23 cellular contexts compared by ENCODE assay signal in genomic region chr16:23506606-23506994, GRCh38. TPM values are rescaled to one million over a fixed set of nuclear protein-coding genes. Genes with fewer than 3 reads are reported as not detected.
DNase-seq lines count a peak whose midpoint lies in the region; ATAC-seq, FAIRE-seq and TF ChIP-seq lines count a peak whose summit lies in the region.
"Had no signal": no experiment of that assay in that cellular context is flagged by ENCODE, and none has a peak within 500 bp of the region (broad histone marks: within the 10 kb centered on the region; RNA-seq: fewer than 3 reads in every experiment).

No MANE protein-coding gene starts in this region.

- RAD21 ChIA-PET in GM12878 (lab: Charles Lee; ENCODE audit: unreplicated experiment), result interaction anchor here (0.6 to 4.3 kb wide), 8 partner anchors 12 to 182 kb away, joined by 3 to 48 read pairs (median 4); no protein-coding TSS in a partner anchor

- CTCF ChIA-PET in CD8-positive, alpha-beta memory T cell (lab: Charles Lee), result interaction anchor here (0.8 to 1.9 kb wide), 7 partner anchors 8 to 72 kb away, joined by 3 to 7 read pairs (median 4); partner anchors contain the start of gene COG7
- CTCF ChIA-PET in GM12878 (lab: Yijun Ruan, JAX), result interaction anchor here (0.6 to 5.1 kb wide), 13 partner anchors 12 to 359 kb away, joined by 3 to 50 read pairs (median 5); partner anchors contain the start of genes COG7, EARS2 and UBFD1

- TF ChIP-seq CTCF in GM12878 (IDR thresholded peaks at IDR 0.05 in 2 of 3, conservative IDR thresholded peaks at IDR 0.05 in 1 of 3; ENCODE audit: control insufficient read depth in 2 of 3, extremely low read depth in 1 of 3, insufficient read depth in 1 of 3, low read depth in 3 of 3, low read length in 3 of 3) (no peak), neural progenitor cell (IDR thresholded peaks at IDR 0.05) (no peak), upper lobe of left lung (IDR thresholded peaks at IDR 0.05) (no peak)

- intact Hi-C loops in GM12878 (cut with micrococcal nuclease; ENCODE audit: unreplicated experiment), result loop anchor here (5.0 kb wide), 3 partner anchors 54 to 214 kb away; partner anchors contain the start of genes COG7 and NDUFAB1

- TF ChIP-seq POLR2A in GM12878 (IDR thresholded peaks at IDR 0.05; ENCODE audit: low read depth, low read length) (no peak), upper lobe of left lung (IDR thresholded peaks at IDR 0.05) (no peak)

- peak overlapping the region; percentile 35 to 97 (median 84) for H3K27ac Mint-ChIP-seq in CD8-positive, alpha-beta memory T cell
- H3K27ac Mint-ChIP-seq in IgD-negative memory B cell, result peak overlapping the region; percentile 84 to 92 (median 92)
- H3K27ac Mint-ChIP-seq in neural progenitor cell, result peak overlapping the region; percentile 36

- no peaks in the 10 kb centered on the region for H3K36me3 ChIP-seq in CD8-positive, alpha-beta memory T cell (ENCODE audit: insufficient read depth, low read length)
- H3K36me3 ChIP-seq in GM12878 (ENCODE audit: control insufficient read depth in 2 of 2, insufficient read depth in 2 of 2, low read length in 1 of 2) (peaks cover 0 to 4% of the 10 kb centered on the region in 2 experiments; a peak in 3 of 4 replicates), neural progenitor cell (no peaks in the 10 kb centered on the region), upper lobe of left lung (no peaks in the 10 kb centered on the region)

- peaks cover 70 to 84% (median 80%) of the 10 kb centered on the region in 3 donors for H3K4me1 Mint-ChIP-seq in CD8-positive, alpha-beta memory T cell
- peaks cover 50 to 59% (median 58%) of the 10 kb centered on the region in 3 donors for H3K4me1 Mint-ChIP-seq in IgD-negative memory B cell
- H3K4me1 Mint-ChIP-seq in neural progenitor cell, result peaks cover 65% of the 10 kb centered on the region

- peaks cover 56% of the 10 kb centered on the region for H3K4me1 ChIP-seq in CD8-positive, alpha-beta memory T cell (ENCODE audit: insufficient read depth, low read length)
- H3K4me1 ChIP-seq in GM12878 (ENCODE audit: control insufficient read depth, insufficient read depth, low read length), result peaks cover 36% of the 10 kb centered on the region
- peaks cover 59% of the 10 kb centered on the region for H3K4me1 ChIP-seq in neural progenitor cell
- H3K4me1 ChIP-seq in upper lobe of left lung, result peaks cover 56 to 84% (median 62%) of the 10 kb centered on the region in 4 donors

- no peak for TF ChIP-seq RAD21 in GM12878 (IDR thresholded peaks at IDR 0.05; ENCODE audit: insufficient read depth, low read depth, low read length)

- DNase-seq in CD8-positive, alpha-beta memory T cell, result no peak
- no peak for DNase-seq in GM12878 (ENCODE audit: low read depth, low spot score)
- no peak for DNase-seq in neural progenitor cell (ENCODE audit: low spot score)
- DNase-seq in upper lobe of left lung, result no peak
- DNase-seq in H4 (ENCODE audit: low spot score), result no peak
- DNase-seq: activated CD4-positive, alpha-beta T cell treated with anti-CD3 and anti-CD28 coated beads, Interleukin-2, amount 50 U/mL, for 4 hours; activated T-cell treated with anti-CD3 and anti-CD28 coated beads, Interleukin-2, amount 50 U/mL, for 1 hour; Calu3; dorsolateral prefrontal cortex; glutamatergic neuron; GOT3; KG1; NCI-H1105; NCI-H2171; right cardiac atrium had no signal

- no TSS peak for BruUV-seq in GM12878 (replicated peaks; lab: Mats Ljungman, UMichigan)

- TF ChIP-seq EP300 in GM12878 (IDR thresholded peaks at IDR 0.05; ENCODE audit: borderline replicate concordance in 1 of 2, control insufficient read depth in 1 of 2, low read depth in 2 of 2, low read length in 2 of 2) (no peak), upper lobe of left lung (IDR thresholded peaks at IDR 0.05) (no peak)

- H3F3A ChIP-seq in neural progenitor cell (ENCODE audit: low read depth), result peaks cover 40% of the 10 kb centered on the region

- peaks cover 0 to 3% of the 10 kb centered on the region in 2 donors for H3K27me3 Mint-ChIP-seq in CD8-positive, alpha-beta memory T cell
- H3K27me3 Mint-ChIP-seq in IgD-negative memory B cell (no peaks in the 10 kb centered on the region), neural progenitor cell (ENCODE audit: insufficient read depth, low read depth) (no peaks in the 10 kb centered on the region)

- H2AFZ ChIP-seq in GM12878 (ENCODE audit: control insufficient read depth, low read depth, low read length) (no peak overlapping the region), neural progenitor cell (replicated peaks) (no peak overlapping the region)

- H3K4me3 ChIP-seq in CD8-positive, alpha-beta memory T cell (ENCODE audit: low read length), result no peak overlapping the region
- H3K4me3 ChIP-seq in GM12878, result peak overlapping the region; percentile 68
- peak overlapping the region; percentile 29 for H3K4me3 ChIP-seq in neural progenitor cell
- no peak overlapping the region for H3K4me3 ChIP-seq in upper lobe of left lung
- H3K4me3 ChIP-seq: esophagus muscularis mucosa, lung had no signal

- H3K79me2 ChIP-seq in GM12878 (ENCODE audit: control insufficient read depth, insufficient read depth, low read length) (peaks cover 89% of the 10 kb centered on the region), neural progenitor cell (ENCODE audit: low read depth) (peaks cover 87% of the 10 kb centered on the region)

- H3K27ac ChIP-seq in CD8-positive, alpha-beta memory T cell (ENCODE audit: low read depth, low read length), result no peak overlapping the region
- H3K27ac ChIP-seq in GM12878 (ENCODE audit: control insufficient read depth, insufficient read depth) (peak overlapping the region; percentile 86), neural progenitor cell (no peak overlapping the region), upper lobe of left lung (no peak overlapping the region)
- H3K27ac ChIP-seq: esophagus muscularis mucosa had no signal

- H3K9ac ChIP-seq in GM12878 (ENCODE audit: control insufficient read depth, insufficient read depth, low read length) (peak overlapping the region; percentile 1; the same call in 1 of the 2 replicates), neural progenitor cell (no peak overlapping the region)

- no peaks in the 10 kb centered on the region for H3K9me3 Mint-ChIP-seq in CD8-positive, alpha-beta memory T cell
- H3K9me3 Mint-ChIP-seq in IgD-negative memory B cell, result peaks cover 0 to 2% (median 0%) of the 10 kb centered on the region in 3 donors
- no peaks in the 10 kb centered on the region for H3K9me3 Mint-ChIP-seq in neural progenitor cell

- SMC1A ChIA-PET in GM12878 (lab: Charles Lee; ENCODE audit: uncharacterized antibody, unreplicated experiment), result interaction anchor here (0.8 to 7.9 kb wide), 13 partner anchors 14 to 90 kb away, joined by 3 to 61 read pairs (median 4); partner anchors contain the start of genes EARS2, NDUFAB1 and UBFD1

- H3K4me2 ChIP-seq in GM12878 (ENCODE audit: control insufficient read depth, insufficient read depth) (peak overlapping the region; percentile 98), neural progenitor cell (peak overlapping the region; percentile 69)

- no peaks in the 10 kb centered on the region for H3K9me3 ChIP-seq in CD8-positive, alpha-beta memory T cell (ENCODE audit: low read length)
- H3K9me3 ChIP-seq in GM12878 (replicated peaks; ENCODE audit: control insufficient read depth, insufficient read depth, low read length) (no peaks in the 10 kb centered on the region), neural progenitor cell (ENCODE audit: low read depth) (no peaks in the 10 kb centered on the region), upper lobe of left lung (no peaks in the 10 kb centered on the region)
- H3K9me3 ChIP-seq: esophagus muscularis mucosa had no signal

- 2% methylated on average over 8 of the region's 8 CpGs for WGBS in GM12878 (ENCODE audit: insufficient coverage, insufficient replicate concordance, low lambda C conversion rate, missing lambda C conversion rate)
- 91 to 96% methylated on average over 8 of the region's 8 CpGs for WGBS in upper lobe of left lung, 2 donors

- peaks cover 28% of the 10 kb centered on the region for H4K20me1 ChIP-seq in GM12878 (ENCODE audit: control insufficient read depth, insufficient read depth)
- peaks cover 81% of the 10 kb centered on the region for H4K20me1 ChIP-seq in neural progenitor cell (ENCODE audit: low read depth)

- POLR2A ChIA-PET in CD8-positive, alpha-beta memory T cell (lab: Charles Lee), result interaction anchor here (1.0 kb wide), 1 partner anchor 9 kb away, joined by 4 read pairs; no protein-coding TSS in a partner anchor
- POLR2A ChIA-PET in GM12878 (lab: Charles Lee), result interaction anchor here (0.9 to 1.7 kb wide), 3 partner anchors 9 to 172 kb away, joined by 3 to 6 read pairs (median 5); no protein-coding TSS in a partner anchor

- H3K27me3 ChIP-seq in CD8-positive, alpha-beta memory T cell (ENCODE audit: insufficient read depth, low read length, poor library complexity, severe bottlenecking), result no peaks in the 10 kb centered on the region
- H3K27me3 ChIP-seq in GM12878 (replicated peaks in 1 of 2; ENCODE audit: control insufficient read depth in 2 of 2, insufficient read depth in 2 of 2, low read length in 1 of 2), result no peaks in the 10 kb centered on the region
- no peaks in the 10 kb centered on the region for H3K27me3 ChIP-seq in neural progenitor cell
- H3K27me3 ChIP-seq in upper lobe of left lung, result no peaks in the 10 kb centered on the region
- H3K27me3 ChIP-seq: dorsolateral prefrontal cortex, esophagus muscularis mucosa had no signal

- peak overlapping the region in 3 of 7 donors; percentile 4 to 79 (median 70) for H3K4me3 Mint-ChIP-seq in CD8-positive, alpha-beta memory T cell
- H3K4me3 Mint-ChIP-seq in IgD-negative memory B cell (peak overlapping the region; percentile 92 to 98 (median 94)), neural progenitor cell (no peak overlapping the region)

- peaks cover 0 to 43% (median 3%) of the 10 kb centered on the region in 3 donors for H3K36me3 Mint-ChIP-seq in CD8-positive, alpha-beta memory T cell
- no peaks in the 10 kb centered on the region for H3K36me3 Mint-ChIP-seq in IgD-negative memory B cell
- H3K36me3 Mint-ChIP-seq in neural progenitor cell, result peaks cover 14% of the 10 kb centered on the region

- in situ Hi-C loops in GM12878 (cut with MboI), result loop anchor here (10.0 kb wide), 1 partner anchor 338 kb away; no protein-coding TSS in a partner anchor

- FAIRE-seq in GM12878 (lab: Jason Lieb, UNC), result no peak
- FAIRE-seq: RCC 7860, TTC549 had no signal

- ATAC-seq in GM12878, result no peak
- ATAC-seq in GM21529 (IDR thresholded peaks at IDR 0.05; ENCODE audit: unreplicated experiment), result no peak
- no peak for ATAC-seq in upper lobe of left lung (ENCODE audit: low FRiP score in 2 of 2)
- ATAC-seq: activated naive CD4-positive, alpha-beta T cell treated with anti-CD3 and anti-CD28 coated beads, Interleukin-2, amount 50 U/mL, for 72 hours; right cardiac atrium; SK-N-SH treated with all-trans-retinoic acid at 6 μM for 48 hours had no signal

RNA-seq across cellular contexts. Expression of gene GGA2, which starts 3.7 kb away (rescaled TPM):
- total RNA-seq in CD8-positive, alpha-beta memory T cell, result 10 to 100 TPM; 63.5 to 70.1 TPM
- 52.3 TPM for polyA plus RNA-seq in CD8-positive, alpha-beta memory T cell
- polyA plus RNA-seq in IgD-negative memory B cell (219 TPM), GM12878 (2011; rRNA removed) (105 and 145 TPM in 2 replicates), GM12878 (2014; fragmentation: Illumina TruSeq; extraction: Trizol) (153 and 192 TPM in 2 replicates), GM12878 (2014; fragmentation: Nextera tagmentation; extraction: Ambion mirVana) (10 to 100 TPM; 14.1 to 21.5 TPM), GM12878 (2014; rRNA removed) (75.1 and 77.2 TPM in 2 replicates), GM12878 (2016; fragmentation: Nextera tagmentation; extraction: Ambion mirVana) (10 to 100 TPM; 96.0 to 97.1 TPM)
- 287 and 319 TPM in 2 replicates for total RNA-seq in GM12878 (2013; cell fraction: nucleolus; rRNA removed)
- total RNA-seq in GM12878 (2014; rRNA removed) (57.9 and 62.0 TPM in 2 replicates), GM12878 (2014; rRNA removed; fragmentation: Illumina TruSeq; extraction: Trizol) (56.8 and 56.9 TPM in 2 replicates), GM12878 (2021) (106 and 113 TPM in 2 replicates), neural progenitor cell (ENCODE audit: low replicate concordance) (139 and 180 TPM in 2 replicates), upper lobe of left lung (100 to 1,000 TPM in 5 of 6 donors, 10 to 100 TPM in 1; 84.4 to 197 (median 164) TPM)
- 42.8 TPM for polyA plus RNA-seq in GM12878 (2011; ENCODE audit: low read depth)
- polyA plus RNA-seq in GM12878 (2011; cell fraction: cytosol; rRNA removed), result 58.9 and 72.5 TPM in 2 replicates
- 191 and 225 TPM in 2 replicates for polyA plus RNA-seq in GM12878 (2011; cell fraction: nucleus; rRNA removed)
- polyA plus RNA-seq in GM12878 (2012), result 65.6 and 83.8 TPM in 2 replicates
- polyA minus RNA-seq in GM12878 (2011; rRNA and poly(A)+ RNA removed), result 84.8 and 103 TPM in 2 replicates
- 32.7 and 35.3 TPM in 2 replicates for polyA minus RNA-seq in GM12878 (2011; cell fraction: cytosol; rRNA and poly(A)+ RNA removed)
- polyA minus RNA-seq in GM12878 (2011; cell fraction: nucleus; rRNA and poly(A)+ RNA removed), result 47.3 and 59.9 TPM in 2 replicates
- total RNA-seq in H4 (2014; rRNA removed; shearing (Covaris generic)), result 25.0 and 28.8 TPM in 2 replicates

RNA-seq across cellular contexts. Expression of gene EARS2, which starts 50.5 kb away (rescaled TPM):
- total RNA-seq in CD8-positive, alpha-beta memory T cell, result 10 to 100 TPM; 26.9 to 28.5 TPM
- polyA plus RNA-seq in CD8-positive, alpha-beta memory T cell, result 14.1 TPM
- polyA plus RNA-seq in IgD-negative memory B cell (14.4 TPM), GM12878 (2011; rRNA removed) (63.0 and 65.9 TPM in 2 replicates), GM12878 (2014; fragmentation: Illumina TruSeq; extraction: Trizol) (41.3 and 47.9 TPM in 2 replicates), GM12878 (2014; fragmentation: Nextera tagmentation; extraction: Ambion mirVana) (10 to 100 TPM; 12.9 to 27.0 TPM), GM12878 (2014; rRNA removed) (27.3 and 39.8 TPM in 2 replicates), GM12878 (2016; fragmentation: Nextera tagmentation; extraction: Ambion mirVana) (10 to 100 TPM; 31.0 to 34.8 TPM)
- total RNA-seq in GM12878 (2013; cell fraction: nucleolus; rRNA removed), result 85.7 and 98.9 TPM in 2 replicates
- total RNA-seq in GM12878 (2014; rRNA removed) (38.0 and 39.0 TPM in 2 replicates), GM12878 (2014; rRNA removed; fragmentation: Illumina TruSeq; extraction: Trizol) (36.7 TPM in 2 replicates), GM12878 (2021) (28.8 and 32.1 TPM in 2 replicates), neural progenitor cell (ENCODE audit: low replicate concordance) (19.7 and 38.9 TPM in 2 replicates), upper lobe of left lung (10 to 100 TPM; 11.5 to 38.8 (median 15.9) TPM)
- polyA plus RNA-seq in GM12878 (2011; ENCODE audit: low read depth), result 32.3 TPM
- 107 and 120 TPM in 2 replicates for polyA plus RNA-seq in GM12878 (2011; cell fraction: cytosol; rRNA removed)
- 90.6 and 122 TPM in 2 replicates for polyA plus RNA-seq in GM12878 (2011; cell fraction: nucleus; rRNA removed)
- 16.5 and 17.4 TPM in 2 replicates for polyA plus RNA-seq in GM12878 (2012)
- 107 and 161 TPM in 2 replicates for polyA minus RNA-seq in GM12878 (2011; rRNA and poly(A)+ RNA removed)
- 26.6 and 33.1 TPM in 2 replicates for polyA minus RNA-seq in GM12878 (2011; cell fraction: cytosol; rRNA and poly(A)+ RNA removed)
- polyA minus RNA-seq in GM12878 (2011; cell fraction: nucleus; rRNA and poly(A)+ RNA removed), result 58.2 and 89.6 TPM in 2 replicates
- total RNA-seq in H4 (2014; rRNA removed; shearing (Covaris generic)), result 22.1 and 28.0 TPM in 2 replicates

RNA-seq across cellular contexts. Expression of gene UBFD1, which starts 50.9 kb away (rescaled TPM):
- 10 to 100 TPM; 58.5 to 60.1 TPM for total RNA-seq in CD8-positive, alpha-beta memory T cell
- 12.8 TPM for polyA plus RNA-seq in CD8-positive, alpha-beta memory T cell
- polyA plus RNA-seq in IgD-negative memory B cell (12.4 TPM), GM12878 (2011; rRNA removed) (37.6 and 41.9 TPM in 2 replicates), GM12878 (2014; fragmentation: Illumina TruSeq; extraction: Trizol) (23.4 and 23.7 TPM in 2 replicates), GM12878 (2014; fragmentation: Nextera tagmentation; extraction: Ambion mirVana) (1 to 10 TPM; 7.3 to 7.9 TPM), GM12878 (2014; rRNA removed) (31.1 and 40.7 TPM in 2 replicates), GM12878 (2016; fragmentation: Nextera tagmentation; extraction: Ambion mirVana) (10 to 100 TPM; 33.2 to 38.6 TPM)
- total RNA-seq in GM12878 (2013; cell fraction: nucleolus; rRNA removed), result 85.8 and 94.9 TPM in 2 replicates
- total RNA-seq in GM12878 (2014; rRNA removed) (31.3 and 38.3 TPM in 2 replicates), GM12878 (2014; rRNA removed; fragmentation: Illumina TruSeq; extraction: Trizol) (18.1 and 19.0 TPM in 2 replicates), GM12878 (2021) (45.8 and 48.5 TPM in 2 replicates), neural progenitor cell (ENCODE audit: low replicate concordance) (64.9 and 138 TPM in 2 replicates), upper lobe of left lung (100 to 1,000 TPM in 1 of 6 donors, 10 to 100 TPM in 5; 30.2 to 145 (median 62.8) TPM)
- 14.2 TPM for polyA plus RNA-seq in GM12878 (2011; ENCODE audit: low read depth)
- polyA plus RNA-seq in GM12878 (2011; cell fraction: cytosol; rRNA removed), result 36.0 and 38.8 TPM in 2 replicates
- polyA plus RNA-seq in GM12878 (2011; cell fraction: nucleus; rRNA removed), result 47.5 and 49.8 TPM in 2 replicates
- polyA plus RNA-seq in GM12878 (2012), result 20.5 and 20.8 TPM in 2 replicates
- 34.2 and 37.5 TPM in 2 replicates for polyA minus RNA-seq in GM12878 (2011; rRNA and poly(A)+ RNA removed)
- 8.0 and 10.4 TPM in 2 replicates for polyA minus RNA-seq in GM12878 (2011; cell fraction: cytosol; rRNA and poly(A)+ RNA removed)
- 29.4 and 42.0 TPM in 2 replicates for polyA minus RNA-seq in GM12878 (2011; cell fraction: nucleus; rRNA and poly(A)+ RNA removed)
- 103 and 112 TPM in 2 replicates for total RNA-seq in H4 (2014; rRNA removed; shearing (Covaris generic))

RNA-seq across cellular contexts. Expression of gene COG7, which starts 53.6 kb away (rescaled TPM):
- total RNA-seq in CD8-positive, alpha-beta memory T cell, result 10 to 100 TPM; 15.8 to 17.9 TPM
- polyA plus RNA-seq in CD8-positive, alpha-beta memory T cell, result 13.9 TPM
- polyA plus RNA-seq in IgD-negative memory B cell (7.1 TPM), GM12878 (2011; rRNA removed) (12.6 and 24.0 TPM in 2 replicates), GM12878 (2014; fragmentation: Illumina TruSeq; extraction: Trizol) (8.2 and 10.6 TPM in 2 replicates), GM12878 (2014; fragmentation: Nextera tagmentation; extraction: Ambion mirVana) (1 to 10 TPM; 2.9 to 7.5 TPM), GM12878 (2014; rRNA removed) (12.8 and 14.9 TPM in 2 replicates), GM12878 (2016; fragmentation: Nextera tagmentation; extraction: Ambion mirVana) (1 to 10 TPM; 9.5 to 9.9 TPM)
- 93.3 and 95.2 TPM in 2 replicates for total RNA-seq in GM12878 (2013; cell fraction: nucleolus; rRNA removed)
- total RNA-seq in GM12878 (2014; rRNA removed) (9.7 and 12.1 TPM in 2 replicates), GM12878 (2014; rRNA removed; fragmentation: Illumina TruSeq; extraction: Trizol) (9.4 and 10.0 TPM in 2 replicates), GM12878 (2021) (9.4 and 10.9 TPM in 2 replicates), neural progenitor cell (ENCODE audit: low replicate concordance) (19.1 and 21.6 TPM in 2 replicates), upper lobe of left lung (10 to 100 TPM; 16.9 to 61.8 (median 24.8) TPM)
- polyA plus RNA-seq in GM12878 (2011; ENCODE audit: low read depth), result 10.2 TPM
- polyA plus RNA-seq in GM12878 (2011; cell fraction: cytosol; rRNA removed), result 39.0 and 41.6 TPM in 2 replicates
- 51.4 and 53.8 TPM in 2 replicates for polyA plus RNA-seq in GM12878 (2011; cell fraction: nucleus; rRNA removed)
- polyA plus RNA-seq in GM12878 (2012), result 13.9 and 14.5 TPM in 2 replicates
- 32.6 and 33.8 TPM in 2 replicates for polyA minus RNA-seq in GM12878 (2011; rRNA and poly(A)+ RNA removed)
- polyA minus RNA-seq in GM12878 (2011; cell fraction: cytosol; rRNA and poly(A)+ RNA removed), result 5.6 and 8.7 TPM in 2 replicates
- polyA minus RNA-seq in GM12878 (2011; cell fraction: nucleus; rRNA and poly(A)+ RNA removed), result 14.7 and 20.9 TPM in 2 replicates
- total RNA-seq in H4 (2014; rRNA removed; shearing (Covaris generic)), result 12.9 and 14.8 TPM in 2 replicates

Comparison
In these comparisons a context has a peak if more than half of its experiments do, and no peak if none do; other contexts are left out.
1. H3K4me3 ChIP-seq: peak in GM12878 (single experiment) and neural progenitor cell (single experiment); none in CD8-positive, alpha-beta memory T cell (single experiment) and upper lobe of left lung (0 of 4).
2. H3K27ac Mint-ChIP-seq: peak in every context shown above with its lines; median percentile 92 in IgD-negative memory B cell; 84 in CD8-positive, alpha-beta memory T cell; 36 in neural progenitor cell.